ENCODE assay signal across 17 cellular contexts in the genomic region with DNA sequence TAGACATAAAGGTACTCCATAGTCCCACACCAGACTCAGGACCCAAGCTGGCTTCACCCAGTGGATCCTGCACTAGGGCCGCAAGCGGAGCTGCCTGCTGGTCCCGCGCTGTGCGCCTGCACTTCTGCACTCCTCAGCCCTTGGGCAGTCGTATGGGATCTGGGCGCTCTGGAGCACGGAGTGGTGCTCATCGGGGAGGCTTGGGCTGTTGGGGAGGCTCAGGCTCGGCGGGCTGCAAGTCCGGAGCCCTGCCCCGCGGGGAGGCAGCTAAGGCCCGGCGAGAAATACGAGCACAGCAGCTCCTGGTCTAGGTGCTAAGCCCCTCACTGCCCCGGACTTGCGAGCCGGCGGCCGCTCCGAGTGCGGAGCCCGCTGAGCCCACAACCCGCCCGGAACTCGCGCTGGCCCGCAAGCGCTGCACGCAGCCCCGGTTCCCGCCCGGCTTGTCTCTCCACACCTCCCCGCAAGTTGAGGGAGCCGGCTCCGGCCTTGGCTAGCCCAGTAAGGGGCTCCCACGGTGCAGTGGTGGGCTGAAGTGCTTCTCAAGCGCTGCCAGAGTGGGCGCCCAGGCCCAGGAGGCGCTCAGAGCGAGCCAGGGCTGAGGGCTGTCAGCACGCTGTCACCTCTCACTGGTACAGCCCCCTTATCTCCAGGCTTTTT.
"Had no signal": no experiment of that assay in that cellular context is flagged by ENCODE, and none has a peak within 500 bp of the region (broad histone marks: within the 10 kb centered on the region; RNA-seq: fewer than 3 reads in every experiment).

No MANE protein-coding gene starts in this region.

- DNase-seq: activated CD4-positive, alpha-beta memory T cell treated with anti-CD3 and anti-CD28 coated beads for 36 hours; activated CD4-positive, CD25-positive, alpha-beta regulatory T cell treated with anti-CD3 and anti-CD28 coated beads, Interleukin-2, amount 50 U/mL, for 72 hours; activated gamma-delta T cell treated with Interleukin-2 at 50 U/mL for 16 hours; activated naive CD8-positive, alpha-beta T cell treated with anti-CD3 and anti-CD28 coated beads, Interleukin-2, amount 10 ng/mL, durations not matched to agents 7 days and 5 days; activated T-cell treated with anti-CD3 and anti-CD28 coated beads, Interleukin-2, amount 50 U/mL, for 48 hours; anterior cingulate cortex; gastrocnemius medialis; immature natural killer cell; left colon; mammary epithelial cell; mucosa of descending colon; ovary; stimulated activated CD4-positive, alpha-beta T cell treated with anti-CD3 and anti-CD28 coated beads, Interleukin-15, amount 100 ng/mL, for 24 hours; stimulated activated CD4-positive, alpha-beta T cell treated with anti-CD3 and anti-CD28 coated beads, Interleukin-4, amount 100 ng/mL, for 4 hours; tibial artery had no signal

- H3K9me3 Mint-ChIP-seq: activated CD4-positive, alpha-beta memory T cell treated with anti-CD3 and anti-CD28 coated beads for 36 hours; activated naive CD8-positive, alpha-beta T cell treated with anti-CD3 and anti-CD28 coated beads, Interleukin-2, amount 10 ng/mL, durations not matched to agents 7 days and 5 days had no signal

- H3K36me3 ChIP-seq: gastrocnemius medialis, ovary, tibial artery, vagina had no signal

- H3K36me3 Mint-ChIP-seq: activated CD4-positive, alpha-beta memory T cell treated with anti-CD3 and anti-CD28 coated beads for 36 hours; activated naive CD8-positive, alpha-beta T cell treated with anti-CD3 and anti-CD28 coated beads, Interleukin-2, amount 10 ng/mL, durations not matched to agents 7 days and 5 days; immature natural killer cell had no signal

- H3K4me3 Mint-ChIP-seq: activated CD4-positive, alpha-beta memory T cell treated with anti-CD3 and anti-CD28 coated beads for 36 hours; activated naive CD8-positive, alpha-beta T cell treated with anti-CD3 and anti-CD28 coated beads, Interleukin-2, amount 10 ng/mL, durations not matched to agents 7 days and 5 days; immature natural killer cell had no signal

- H3K4me1 ChIP-seq: gastrocnemius medialis, tibial artery, vagina had no signal

- FAIRE-seq: bronchial epithelial cell had no signal

- H3K27me3 ChIP-seq: gastrocnemius medialis, ovary, vagina had no signal

- H3K9me3 ChIP-seq: gastrocnemius medialis, mucosa of descending colon, ovary, tibial artery, vagina had no signal

- H3K27ac ChIP-seq: gastrocnemius medialis, ovary, tibial artery, vagina had no signal

- H3K27me3 Mint-ChIP-seq: activated CD4-positive, alpha-beta memory T cell treated with anti-CD3 and anti-CD28 coated beads for 36 hours had no signal

- H3K27ac Mint-ChIP-seq: activated CD4-positive, alpha-beta memory T cell treated with anti-CD3 and anti-CD28 coated beads for 36 hours; activated naive CD8-positive, alpha-beta T cell treated with anti-CD3 and anti-CD28 coated beads, Interleukin-2, amount 10 ng/mL, durations not matched to agents 7 days and 5 days; immature natural killer cell had no signal

- H3K4me3 ChIP-seq: gastrocnemius medialis, mucosa of descending colon, ovary, tibial artery, vagina had no signal

- H3K4me1 Mint-ChIP-seq: activated naive CD8-positive, alpha-beta T cell treated with anti-CD3 and anti-CD28 coated beads, Interleukin-2, amount 10 ng/mL, durations not matched to agents 7 days and 5 days; immature natural killer cell had no signal
